ENCODE assay signal across 8 cellular contexts in genomic region chr10:50396491-50397311, GRCh38.
A peak's percentile ranks its signal among the peaks of the same experiment; 100 is the strongest.
DNase-seq lines count a peak whose midpoint lies in the region; ATAC-seq, FAIRE-seq and TF ChIP-seq lines count a peak whose summit lies in the region.

No MANE protein-coding gene starts in this region.

- H3K9me3 ChIP-seq in astrocyte (ENCODE audit: insufficient read depth, low read depth, low read length) (no peaks in the 10 kb centered on the region), suprapubic skin (no peaks in the 10 kb centered on the region)

- peaks cover 41% of the 10 kb centered on the region for H3K79me2 ChIP-seq in astrocyte (ENCODE audit: insufficient read depth, low read length)

- H3K27ac ChIP-seq in astrocyte (ENCODE audit: low read depth, low read length) (no peak overlapping the region), suprapubic skin (no peak overlapping the region)

- H3K36me3 ChIP-seq in astrocyte (ENCODE audit: insufficient read depth, low read length) (no peaks in the 10 kb centered on the region), suprapubic skin (no peaks in the 10 kb centered on the region)

- H3K9ac ChIP-seq in astrocyte (ENCODE audit: low read length), result no peak overlapping the region

- TF ChIP-seq CTCF in astrocyte (IDR thresholded peaks at IDR 0.05; ENCODE audit: insufficient read depth, low read depth, low read length) (no peak), glutamatergic neuron (IDR thresholded peaks at IDR 0.05; ENCODE audit: partially characterized antibody, unreplicated experiment) (no peak), suprapubic skin (IDR thresholded peaks at IDR 0.05) (no peak)

- H3K27me3 Mint-ChIP-seq in astrocyte (ENCODE audit: low read depth, unreplicated experiment) (no peaks in the 10 kb centered on the region), glutamatergic neuron (ENCODE audit: unreplicated experiment) (peaks cover 3% of the 10 kb centered on the region)

- no peak overlapping the region for H2AFZ ChIP-seq in astrocyte (ENCODE audit: low read depth, low read length)

- H3K4me1 Mint-ChIP-seq in astrocyte (ENCODE audit: low read depth, unreplicated experiment) (peaks cover 32% of the 10 kb centered on the region), glutamatergic neuron (ENCODE audit: low read depth, unreplicated experiment) (peaks cover 3% of the 10 kb centered on the region)

- peaks cover 25% of the 10 kb centered on the region for H3K4me1 ChIP-seq in astrocyte (ENCODE audit: insufficient read depth, low read length)
- H3K4me1 ChIP-seq in suprapubic skin, result peaks cover 50% of the 10 kb centered on the region

- no peak overlapping the region for H3K4me3 Mint-ChIP-seq in astrocyte (ENCODE audit: unreplicated experiment)
- no peak overlapping the region for H3K4me3 Mint-ChIP-seq in glutamatergic neuron (ENCODE audit: unreplicated experiment)

- peak overlapping the region; percentile 62 for H3K27ac Mint-ChIP-seq in astrocyte (ENCODE audit: unreplicated experiment)
- no peak overlapping the region for H3K27ac Mint-ChIP-seq in glutamatergic neuron (ENCODE audit: unreplicated experiment)

- H4K20me1 ChIP-seq in astrocyte (ENCODE audit: insufficient read depth, low read length), result peaks cover 15% of the 10 kb centered on the region

- peak; percentile 74 for ATAC-seq in HG03060 (IDR thresholded peaks at IDR 0.05; ENCODE audit: low read depth, unreplicated experiment)

- H3K4me2 ChIP-seq in astrocyte (ENCODE audit: low read length), result peak overlapping the region; percentile 12

- peak; percentile 80 for FAIRE-seq in astrocyte (lab: Jason Lieb, UNC)

- peaks cover 3% of the 10 kb centered on the region for H3K9me3 Mint-ChIP-seq in astrocyte (ENCODE audit: unreplicated experiment)
- no peaks in the 10 kb centered on the region for H3K9me3 Mint-ChIP-seq in glutamatergic neuron (ENCODE audit: unreplicated experiment)

- DNase-seq in stimulated activated CD4-positive, alpha-beta T cell treated with anti-CD3 and anti-CD28 coated beads, Interleukin-1b, Interleukin-23, amount 100 ng/mL, for 48 hours, result peak; percentile 24
- no peak for DNase-seq in stimulated activated CD4-positive, alpha-beta T cell treated with anti-CD3 and anti-CD28 coated beads, Interleukin-4, amount 100 ng/mL, for 4 hours
- DNase-seq in astrocyte (ENCODE audit: low read depth) (peak; percentile 75), GM19238 (ENCODE audit: insufficient read length, low spot score) (no peak), glutamatergic neuron (no peak), suprapubic skin (ENCODE audit: low spot score in 2 of 2) (no peak), LoVo (ENCODE audit: low spot score) (no peak)

- H3K36me3 Mint-ChIP-seq in astrocyte (ENCODE audit: low read depth, unreplicated experiment) (no peaks in the 10 kb centered on the region), glutamatergic neuron (ENCODE audit: unreplicated experiment) (no peaks in the 10 kb centered on the region)

- no peak for TF ChIP-seq POLR2A in suprapubic skin (IDR thresholded peaks at IDR 0.05)

- no peak for TF ChIP-seq EP300 in suprapubic skin (IDR thresholded peaks at IDR 0.05)

- WGBS in suprapubic skin, result 77% methylated on average over 7 of the region's 7 CpGs

- H3K27me3 ChIP-seq in astrocyte (ENCODE audit: insufficient read depth, low read length) (no peaks in the 10 kb centered on the region), suprapubic skin (no peaks in the 10 kb centered on the region)

- H3K4me3 ChIP-seq in astrocyte (ENCODE audit: insufficient read depth, low read depth, low read length) (no peak overlapping the region), suprapubic skin (no peak overlapping the region)

Comparison
In these comparisons a context has a peak if more than half of its experiments do, and no peak if none do; other contexts are left out.
1. DNase-seq: peak in stimulated activated CD4-positive, alpha-beta T cell treated with anti-CD3 and anti-CD28 coated beads, Interleukin-1b, Interleukin-23, amount 100 ng/mL, for 48 hours (single experiment) and astrocyte (single experiment); none in stimulated activated CD4-positive, alpha-beta T cell treated with anti-CD3 and anti-CD28 coated beads, Interleukin-4, amount 100 ng/mL, for 4 hours (0 of 2), GM19238 (single experiment), glutamatergic neuron (single experiment), suprapubic skin (0 of 2) and LoVo (single experiment).